20 cellular contexts compared by ENCODE assay signal in genomic region chr15:84731774-84732173, GRCh38. TPM values are rescaled to one million over a fixed set of nuclear protein-coding genes. Genes with fewer than 3 reads are reported as not detected.
DNase-seq lines count a peak whose midpoint lies in the region; ATAC-seq and TF ChIP-seq lines count a peak whose summit lies in the region.
"Had no signal": no experiment of that assay in that cellular context is flagged by ENCODE, and none has a peak within 500 bp of the region (broad histone marks: within the 10 kb centered on the region; RNA-seq: fewer than 3 reads in every experiment).

No MANE protein-coding gene starts in this region.

- H3K36me3 Mint-ChIP-seq in activated T-cell treated with anti-CD3 and anti-CD28 coated beads, Interleukin-2, amount 50 U/mL, for 72 hours (ENCODE audit: insufficient read depth in 2 of 2), result no peaks in the 10 kb centered on the region
- no peaks in the 10 kb centered on the region for H3K36me3 Mint-ChIP-seq in activated T-cell treated with anti-CD3 and anti-CD28 coated beads, Interleukin-2, amount 50 U/mL, for 24 hours (ENCODE audit: low read depth)
- H3K36me3 Mint-ChIP-seq: IgD-negative memory B cell; natural killer cell treated with Interleukin-12 subunit alpha and Interleukin-12 subunit beta and Interleukin-15 and Interleukin-18, amount 100 ng/mL, for 72 hours had no signal

- peaks cover 80% of the 10 kb centered on the region for H3K4me1 Mint-ChIP-seq in activated T-cell treated with anti-CD3 and anti-CD28 coated beads, Interleukin-2, amount 50 U/mL, for 72 hours (ENCODE audit: low read depth)
- peaks cover 65% of the 10 kb centered on the region for H3K4me1 Mint-ChIP-seq in activated T-cell treated with anti-CD3 and anti-CD28 coated beads, Interleukin-2, amount 50 U/mL, for 24 hours (ENCODE audit: low read depth)

- ATAC-seq in activated T-cell treated with anti-CD3 and anti-CD28 coated beads, Interleukin-2, amount 50 U/mL, for 72 hours (replicated peaks in 1 of 2), result no peak
- no peak for ATAC-seq in GM19452 (IDR thresholded peaks at IDR 0.05; ENCODE audit: unreplicated experiment)
- no peak for ATAC-seq in omental fat pad (ENCODE audit: low FRiP score)
- ATAC-seq: GM23338; natural killer cell treated with Interleukin-12 subunit alpha and Interleukin-12 subunit beta and Interleukin-15 and Interleukin-18, amount 100 ng/mL, for 72 hours had no signal

- TF ChIP-seq CTCF in fibroblast of the aortic adventitia (IDR thresholded peaks at IDR 0.05; ENCODE audit: insufficient read depth, low read length) (no peak), omental fat pad (IDR thresholded peaks at IDR 0.05) (no peak)

- H3K27me3 Mint-ChIP-seq in activated T-cell treated with anti-CD3 and anti-CD28 coated beads, Interleukin-2, amount 50 U/mL, for 72 hours (ENCODE audit: low read depth), result no peaks in the 10 kb centered on the region
- no peaks in the 10 kb centered on the region for H3K27me3 Mint-ChIP-seq in activated T-cell treated with anti-CD3 and anti-CD28 coated beads, Interleukin-2, amount 50 U/mL, for 24 hours
- H3K27me3 Mint-ChIP-seq: activated CD4-positive, alpha-beta T cell treated with anti-CD3 and anti-CD28 coated beads, Interleukin-2, amount 10 ng/mL, durations not matched to agents 7 days and 5 days; IgD-negative memory B cell; natural killer cell treated with Interleukin-12 subunit alpha and Interleukin-12 subunit beta and Interleukin-15 and Interleukin-18, amount 100 ng/mL, for 72 hours had no signal

- no peaks in the 10 kb centered on the region for H3K9me3 Mint-ChIP-seq in activated T-cell treated with anti-CD3 and anti-CD28 coated beads, Interleukin-2, amount 50 U/mL, for 72 hours
- no peaks in the 10 kb centered on the region for H3K9me3 Mint-ChIP-seq in activated T-cell treated with anti-CD3 and anti-CD28 coated beads, Interleukin-2, amount 50 U/mL, for 24 hours
- H3K9me3 Mint-ChIP-seq: activated CD4-positive, alpha-beta T cell treated with anti-CD3 and anti-CD28 coated beads, Interleukin-2, amount 10 ng/mL, durations not matched to agents 7 days and 5 days; GM23338; IgD-negative memory B cell; natural killer cell treated with Interleukin-12 subunit alpha and Interleukin-12 subunit beta and Interleukin-15 and Interleukin-18, amount 100 ng/mL, for 72 hours had no signal

- H3K4me3 Mint-ChIP-seq in activated T-cell treated with anti-CD3 and anti-CD28 coated beads, Interleukin-2, amount 50 U/mL, for 72 hours, result peak overlapping the region in 1 of 2 donors; percentile 18
- H3K4me3 Mint-ChIP-seq in activated T-cell treated with anti-CD3 and anti-CD28 coated beads, Interleukin-2, amount 50 U/mL, for 24 hours, result no peak overlapping the region
- H3K4me3 Mint-ChIP-seq: activated CD4-positive, alpha-beta T cell treated with anti-CD3 and anti-CD28 coated beads, Interleukin-2, amount 10 ng/mL, durations not matched to agents 7 days and 5 days; GM23338; natural killer cell treated with Interleukin-12 subunit alpha and Interleukin-12 subunit beta and Interleukin-15 and Interleukin-18, amount 100 ng/mL, for 72 hours had no signal

- no peak overlapping the region for H3K4me3 ChIP-seq in fibroblast of the aortic adventitia (ENCODE audit: low read depth, low read length)
- H3K4me3 ChIP-seq: coronary artery, GM23338, spleen, testis had no signal

- no peak for DNase-seq in activated T-cell treated with anti-CD3 and anti-CD28 coated beads, Interleukin-2, amount 50 U/mL, for 72 hours
- DNase-seq in activated T-cell treated with anti-CD3 and anti-CD28 coated beads, Interleukin-2, amount 50 U/mL, for 24 hours, result no peak
- peak; percentile 67 for DNase-seq in amniotic epithelial cell (ENCODE audit: low read depth)
- DNase-seq in fibroblast of the aortic adventitia (ENCODE audit: low read depth), result peak; percentile 93
- DNase-seq in anterior cingulate cortex (lab: John Stamatoyannopoulos, UW), result no peak
- DNase-seq in omental fat pad (ENCODE audit: low spot score), result no peak
- no peak for DNase-seq in NCI-H1436 (lab: John Stamatoyannopoulos, UW)
- DNase-seq: activated CD4-positive, alpha-beta T cell treated with anti-CD3 and anti-CD28 coated beads, Interleukin-2, amount 10 ng/mL, durations not matched to agents 7 days and 5 days; activated CD8-positive, alpha-beta memory T cell treated with anti-CD3 and anti-CD28 coated beads, Interleukin-2, amount 50 U/mL, for 4 hours; activated gamma-delta T cell treated with Interleukin-2 at 50 U/mL for 16 hours; aorta; NCI-H187; NK-92 treated with Interleukin-12 subunit alpha and Interleukin-12 subunit beta, amount 100 ng/mL, for 24 hours; testis had no signal

- H3K27ac Mint-ChIP-seq in activated T-cell treated with anti-CD3 and anti-CD28 coated beads, Interleukin-2, amount 50 U/mL, for 72 hours, result peak overlapping the region; percentile 81
- no peak overlapping the region for H3K27ac Mint-ChIP-seq in activated T-cell treated with anti-CD3 and anti-CD28 coated beads, Interleukin-2, amount 50 U/mL, for 24 hours
- H3K27ac Mint-ChIP-seq: activated CD4-positive, alpha-beta T cell treated with anti-CD3 and anti-CD28 coated beads, Interleukin-2, amount 10 ng/mL, durations not matched to agents 7 days and 5 days; GM23338; natural killer cell treated with Interleukin-12 subunit alpha and Interleukin-12 subunit beta and Interleukin-15 and Interleukin-18, amount 100 ng/mL, for 72 hours had no signal

RNA-seq across cellular contexts. Expression of gene SEC11A, which starts 15.8 kb away (rescaled TPM):
- 100 to 1,000 TPM; 120 to 134 TPM for total RNA-seq in activated T-cell treated with anti-CD3 and anti-CD28 coated beads, Interleukin-2, amount 50 U/mL, for 72 hours
- total RNA-seq in fibroblast of the aortic adventitia (ENCODE audit: low replicate concordance) (292 and 299 TPM in 2 replicates), omental fat pad (100 to 1,000 TPM; 131 to 191 (median 149) TPM)

RNA-seq across cellular contexts. Expression of gene ZNF592, which starts 16.6 kb away (rescaled TPM):
- total RNA-seq in activated T-cell treated with anti-CD3 and anti-CD28 coated beads, Interleukin-2, amount 50 U/mL, for 72 hours, result 10 to 100 TPM; 33.5 to 39.5 TPM
- total RNA-seq in fibroblast of the aortic adventitia (ENCODE audit: low replicate concordance) (7.4 and 11.7 TPM in 2 replicates), omental fat pad (10 to 100 TPM; 13.7 to 22.8 (median 20.0) TPM)

Comparison
In these comparisons a context has a peak if more than half of its experiments do, and no peak if none do; other contexts are left out.
1. DNase-seq: peak in amniotic epithelial cell (single experiment) and fibroblast of the aortic adventitia (single experiment); none in activated T-cell treated with anti-CD3 and anti-CD28 coated beads, Interleukin-2, amount 50 U/mL, for 72 hours (0 of 2), activated T-cell treated with anti-CD3 and anti-CD28 coated beads, Interleukin-2, amount 50 U/mL, for 24 hours (single experiment), anterior cingulate cortex (0 of 58), omental fat pad (single experiment) and NCI-H1436 (single experiment).